In genomic region chr4:75940692-75941253, GRCh38 we compare ENCODE assay signal across 8 cellular contexts. TPM values are rescaled to one million over a fixed set of nuclear protein-coding genes. Genes with fewer than 3 reads are reported as not detected.
DNase-seq lines count a peak whose midpoint lies in the region; ATAC-seq, FAIRE-seq and TF ChIP-seq lines count a peak whose summit lies in the region.

Gene NAAA (minus strand): TSS chr4:75941013. CDS start chr4:75940949, 64 bp downstream.

- peak within 1 kb of the TSS; percentile 94 for H3K4me2 ChIP-seq in astrocyte (ENCODE audit: low read length)
- peak within 1 kb of the TSS; percentile 93 for H3K4me2 ChIP-seq in hepatocyte

- H3K4me3 ChIP-seq in LNCaP clone FGC (ENCODE audit: low read depth, low read length) (peak within 1 kb of the TSS; percentile 79), astrocyte (ENCODE audit: insufficient read depth, low read depth, low read length) (peak within 1 kb of the TSS; percentile 78), hepatocyte (peak within 1 kb of the TSS; percentile 92)

- no peaks in the 10 kb centered on the region for H3K9me2 ChIP-seq in hepatocyte (replicated peaks; ENCODE audit: insufficient read depth)

- H3K4me1 Mint-ChIP-seq in T-helper 2 cell treated with Interferon-gamma antibody and Interleukin-4, amounts not matched to agents 5 μg/mL and 100 μg/mL, for 36 hours (ENCODE audit: low read depth), result peaks cover 18% of the 10 kb centered on the region
- H3K4me1 Mint-ChIP-seq in astrocyte (ENCODE audit: low read depth, unreplicated experiment), result no peaks in the 10 kb centered on the region

- intact Hi-C loops in sciatic nerve (cut with DNase I), result no loop called here

- peak; percentile 91 for ATAC-seq in sciatic nerve

- no peak for FAIRE-seq in astrocyte (lab: Jason Lieb, UNC)

- peak within 1 kb of the TSS; percentile 97 for H3K4me3 Mint-ChIP-seq in T-helper 2 cell treated with Interferon-gamma antibody and Interleukin-4, amounts not matched to agents 5 μg/mL and 100 μg/mL, for 36 hours
- peak within 1 kb of the TSS; percentile 90 for H3K4me3 Mint-ChIP-seq in astrocyte (ENCODE audit: unreplicated experiment)

- H3K27me3 Mint-ChIP-seq in T-helper 2 cell treated with Interferon-gamma antibody and Interleukin-4, amounts not matched to agents 5 μg/mL and 100 μg/mL, for 36 hours (ENCODE audit: low read depth), result no peaks in the 10 kb centered on the region
- H3K27me3 Mint-ChIP-seq in astrocyte (ENCODE audit: low read depth, unreplicated experiment), result no peaks in the 10 kb centered on the region

- H3K9me3 Mint-ChIP-seq in T-helper 2 cell treated with Interferon-gamma antibody and Interleukin-4, amounts not matched to agents 5 μg/mL and 100 μg/mL, for 36 hours, result no peaks in the 10 kb centered on the region
- H3K9me3 Mint-ChIP-seq in astrocyte (ENCODE audit: unreplicated experiment), result no peaks in the 10 kb centered on the region

- H3K79me2 ChIP-seq in astrocyte (ENCODE audit: insufficient read depth, low read length), result no peaks in the 10 kb centered on the region
- H3K79me2 ChIP-seq in hepatocyte, result no peaks in the 10 kb centered on the region

- H4K20me1 ChIP-seq in astrocyte (ENCODE audit: insufficient read depth, low read length), result no peaks in the 10 kb centered on the region
- no peaks in the 10 kb centered on the region for H4K20me1 ChIP-seq in hepatocyte (ENCODE audit: insufficient read depth, poor library complexity, severe bottlenecking)

- H2AFZ ChIP-seq in astrocyte (ENCODE audit: low read depth, low read length), result peak within 1 kb of the TSS; percentile 88
- peak within 1 kb of the TSS; percentile 98 for H2AFZ ChIP-seq in hepatocyte

- WGBS in hepatocyte (ENCODE audit: low lambda C conversion rate, missing lambda C conversion rate), result under 1% methylated on average over 36 of the region's 66 CpGs

- TF ChIP-seq CTCF in LNCaP clone FGC (IDR thresholded peaks at IDR 0.05; ENCODE audit: control insufficient read depth, extremely low read depth, insufficient read depth) (peak; percentile 30; the same call in 1 of the 2 replicates), astrocyte (IDR thresholded peaks at IDR 0.05; ENCODE audit: insufficient read depth, low read depth, low read length) (no peak), hepatocyte (IDR thresholded peaks at IDR 0.05; ENCODE audit: poor library complexity) (peak; percentile 2)

- DNase-seq in GM04504 (ENCODE audit: low read depth) (peak; percentile 31), GOT3 (lab: John Stamatoyannopoulos, UW) (peak; percentile 9), LNCaP clone FGC (ENCODE audit: low read depth) (no peak), astrocyte (ENCODE audit: low read depth) (peak; percentile 52), hepatocyte (ENCODE audit: low spot score) (peak; percentile 76), sciatic nerve (ENCODE audit: low spot score) (peak; percentile 90), epidermal melanocyte (ENCODE audit: insufficient read length, low spot score) (no peak)
- peak; percentile 87 for DNase-seq in T-helper 2 cell treated with Interferon-gamma antibody and Interleukin-4, amounts not matched to agents 5 μg/mL and 100 μg/mL, for 36 hours (ENCODE audit: low spot score)

- H3K36me3 ChIP-seq in astrocyte (ENCODE audit: insufficient read depth, low read length) (peaks cover 12% of the 10 kb centered on the region), hepatocyte (replicated peaks; ENCODE audit: insufficient read depth, low read depth) (no peaks in the 10 kb centered on the region)

- H3K27ac Mint-ChIP-seq in T-helper 2 cell treated with Interferon-gamma antibody and Interleukin-4, amounts not matched to agents 5 μg/mL and 100 μg/mL, for 36 hours, result peak within 1 kb of the TSS; percentile 98
- H3K27ac Mint-ChIP-seq in astrocyte (ENCODE audit: unreplicated experiment), result no peak within 1 kb of the TSS

- H3K27ac ChIP-seq in astrocyte (ENCODE audit: low read depth, low read length), result peak within 1 kb of the TSS; percentile 2
- H3K27ac ChIP-seq in hepatocyte, result peak within 1 kb of the TSS; percentile 81

- H3K27me3 ChIP-seq in astrocyte (ENCODE audit: insufficient read depth, low read length) (no peaks in the 10 kb centered on the region), hepatocyte (no peaks in the 10 kb centered on the region)

- H3K36me3 Mint-ChIP-seq in T-helper 2 cell treated with Interferon-gamma antibody and Interleukin-4, amounts not matched to agents 5 μg/mL and 100 μg/mL, for 36 hours (ENCODE audit: low read depth), result peaks cover 29% of the 10 kb centered on the region
- peaks cover 2% of the 10 kb centered on the region for H3K36me3 Mint-ChIP-seq in astrocyte (ENCODE audit: low read depth, unreplicated experiment)

- H3K9me3 ChIP-seq in astrocyte (ENCODE audit: insufficient read depth, low read depth, low read length), result no peaks in the 10 kb centered on the region
- H3K9me3 ChIP-seq in hepatocyte (ENCODE audit: low read depth), result no peaks in the 10 kb centered on the region

- H3K4me1 ChIP-seq in astrocyte (ENCODE audit: insufficient read depth, low read length), result no peaks in the 10 kb centered on the region
- peaks cover 5% of the 10 kb centered on the region for H3K4me1 ChIP-seq in hepatocyte (ENCODE audit: insufficient read depth)

- peak within 1 kb of the TSS; percentile 79 for H3K9ac ChIP-seq in astrocyte (ENCODE audit: low read length)

RNA-seq across cellular contexts. Expression of gene NAAA, which starts in this region (rescaled TPM):
- 13.5 and 15.9 TPM in 2 replicates for total RNA-seq in astrocyte
- total RNA-seq in hepatocyte, result 41.0 and 62.5 TPM in 2 replicates
- 18.4 and 21.8 TPM in 2 replicates for polyA plus RNA-seq in hepatocyte
- 29.4 TPM for total RNA-seq in sciatic nerve

Comparison
In these comparisons a context has a peak if more than half of its experiments do, and no peak if none do; other contexts are left out.
1. DNase-seq: peak in GM04504 (single experiment), GOT3 (single experiment), T-helper 2 cell treated with Interferon-gamma antibody and Interleukin-4, amounts not matched to agents 5 μg/mL and 100 μg/mL, for 36 hours (single experiment), astrocyte (single experiment), hepatocyte (single experiment) and sciatic nerve (single experiment); none in LNCaP clone FGC (single experiment) and epidermal melanocyte (single experiment).
2. Peak in every context shown above with its lines, with median percentiles within 50 percentile points of each other: H3K4me3 ChIP-seq.